In genomic region chr10:112847778-112848177, GRCh38 we compare ENCODE assay signal across 6 cellular contexts.
"Had no signal": no experiment of that assay in that cellular context is flagged by ENCODE, and none has a peak within 500 bp of the region (broad histone marks: within the 10 kb centered on the region; RNA-seq: fewer than 3 reads in every experiment).

No MANE protein-coding gene starts in this region.

- H3K27me3 Mint-ChIP-seq: IgD-negative memory B cell had no signal

- H3K27ac Mint-ChIP-seq: IgD-negative memory B cell had no signal

- H3K9me3 ChIP-seq: HAP-1 had no signal

- H3K27ac ChIP-seq: GM23248, HL-60 had no signal

- H3K9ac ChIP-seq: GM23248 had no signal

- DNase-seq: GM23248, KG1 had no signal

- H3K4me1 ChIP-seq: HAP-1 had no signal

- H2AFZ ChIP-seq: GM23248 had no signal

- H3K36me3 ChIP-seq: HAP-1 had no signal

- ATAC-seq: HCT116 had no signal

- H3K4me3 ChIP-seq: GM23248, HAP-1 had no signal
